ENCODE assay signal across 15 cellular contexts in the genomic region with DNA sequence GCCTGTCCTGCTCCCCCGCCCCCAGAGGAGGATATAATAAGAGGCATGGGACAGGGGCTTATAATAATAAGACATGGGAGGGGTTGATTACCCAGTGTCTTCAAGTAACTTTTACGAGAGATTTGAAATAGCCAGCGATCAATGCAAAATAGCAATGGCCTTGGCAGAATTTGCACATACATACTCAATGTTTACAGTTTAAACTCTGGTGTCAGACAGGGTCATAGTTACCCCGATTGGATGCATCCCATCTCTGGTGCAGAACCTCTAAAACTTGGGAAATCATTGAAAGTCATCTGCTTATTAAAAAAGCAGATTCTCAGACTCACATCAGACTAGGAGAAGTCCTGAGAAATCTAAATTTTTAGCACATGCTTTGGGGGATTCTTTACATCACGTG.
DNase-seq lines count a peak whose midpoint lies in the region; ATAC-seq and TF ChIP-seq lines count a peak whose summit lies in the region.
"Had no signal": no experiment of that assay in that cellular context is flagged by ENCODE, and none has a peak within 500 bp of the region (broad histone marks: within the 10 kb centered on the region; RNA-seq: fewer than 3 reads in every experiment).

No MANE protein-coding gene starts in this region.

- H3K9ac ChIP-seq in Karpas-422 (ENCODE audit: low read length) (no peak overlapping the region), skeletal muscle tissue (ENCODE audit: low read depth in 1 of 3, low read length in 3 of 3) (no peak overlapping the region)

- H3K27ac ChIP-seq in Karpas-422 (ENCODE audit: low read length) (peak overlapping the region; percentile 44), VCaP (peak overlapping the region; percentile 34), skeletal muscle tissue (ENCODE audit: low read depth, low read length) (peak overlapping the region; percentile 45)
- H3K27ac ChIP-seq: C4-2B had no signal

- H3K4me1 Mint-ChIP-seq in mesothelial cell of epicardium (peaks cover 28% of the 10 kb centered on the region), T-cell (peaks cover 18 to 30% (median 24%) of the 10 kb centered on the region in 3 donors)

- no peaks in the 10 kb centered on the region for H3K27me3 Mint-ChIP-seq in mesothelial cell of epicardium (ENCODE audit: low read depth)
- no peaks in the 10 kb centered on the region for H3K27me3 Mint-ChIP-seq in T-cell
- H3K27me3 Mint-ChIP-seq: B cell; CD4-positive, alpha-beta memory T cell had no signal

- no peaks in the 10 kb centered on the region for H3K9me3 Mint-ChIP-seq in mesothelial cell of epicardium
- H3K9me3 Mint-ChIP-seq in T-cell: no peaks in the 10 kb centered on the region
- H3K9me3 Mint-ChIP-seq: CD4-positive, alpha-beta memory T cell had no signal

- no peaks in the 10 kb centered on the region for H3K27me3 ChIP-seq in Karpas-422 (ENCODE audit: low read length)
- H3K27me3 ChIP-seq in skeletal muscle tissue (ENCODE audit: control insufficient read depth in 3 of 3, insufficient read depth in 3 of 3, low read length in 3 of 3): no peaks in the 10 kb centered on the region

- no peak overlapping the region for H3K4me3 Mint-ChIP-seq in mesothelial cell of epicardium
- no peak overlapping the region for H3K4me3 Mint-ChIP-seq in T-cell
- H3K4me3 Mint-ChIP-seq: B cell; CD4-positive, alpha-beta memory T cell had no signal

- no peaks in the 10 kb centered on the region for H4K20me1 ChIP-seq in Karpas-422 (ENCODE audit: insufficient read depth, low read depth, low read length)

- H3K9me2 ChIP-seq in Karpas-422 (replicated peaks; ENCODE audit: insufficient read depth, low read length): no peaks in the 10 kb centered on the region

- POLR2A ChIA-PET in T-cell (lab: Charles Lee): no interaction called here

- H3K36me3 Mint-ChIP-seq in mesothelial cell of epicardium: no peaks in the 10 kb centered on the region
- peaks cover 12% of the 10 kb centered on the region for H3K36me3 Mint-ChIP-seq in T-cell

- DNase-seq in Karpas-422 (no peak), mesothelial cell of epicardium (ENCODE audit: low spot score in 2 of 2, unreplicated experiment in 2 of 2) (no peak), T-cell (no peak)
- DNase-seq: CD4-positive, alpha-beta memory T cell; DMS153; DMS79 treated with DMSO at 0.1 percent for 48 hours; EL; HCEC 1CT had no signal

- H3K79me2 ChIP-seq in Karpas-422 (ENCODE audit: low read length): peaks cover 97% of the 10 kb centered on the region

- CTCF ChIA-PET in T-cell (lab: Charles Lee): interaction anchor here in 1 of 2 donors (0.5 kb wide), 1 partner anchor 13 kb away, joined by 3 read pairs; no protein-coding TSS in a partner anchor

- H3K36me3 ChIP-seq in Karpas-422 (ENCODE audit: insufficient read depth, low read length): no peaks in the 10 kb centered on the region
- H3K36me3 ChIP-seq in skeletal muscle tissue (ENCODE audit: control insufficient read depth in 3 of 3, insufficient read depth in 3 of 3, low read length in 3 of 3): no peaks in the 10 kb centered on the region

- no peak overlapping the region for H3K4me2 ChIP-seq in Karpas-422 (ENCODE audit: low read depth, low read length, poor library complexity, severe bottlenecking)

- no peak for TF ChIP-seq CTCF in VCaP (conservative IDR thresholded peaks at IDR 0.05)
- TF ChIP-seq CTCF in mesothelial cell of epicardium (IDR thresholded peaks at IDR 0.05; ENCODE audit: unreplicated experiment): no peak

- H3K4me3 ChIP-seq in Karpas-422 (ENCODE audit: low read length) (no peak overlapping the region), skeletal muscle tissue (ENCODE audit: low read length in 3 of 3) (no peak overlapping the region)

- no peak overlapping the region for H2AFZ ChIP-seq in Karpas-422 (ENCODE audit: low read length)

- peak overlapping the region; percentile 39 for H3K27ac Mint-ChIP-seq in mesothelial cell of epicardium
- H3K27ac Mint-ChIP-seq in T-cell: no peak overlapping the region
- H3K27ac Mint-ChIP-seq: B cell; CD4-positive, alpha-beta memory T cell had no signal

- H3K9me3 ChIP-seq in Karpas-422 (ENCODE audit: low read length) (no peaks in the 10 kb centered on the region), skeletal muscle tissue (ENCODE audit: control insufficient read depth in 3 of 3, low read length in 3 of 3) (no peaks in the 10 kb centered on the region)

- ATAC-seq in T-cell (replicated peaks in 1 of 4) (no peak), GM18870 (IDR thresholded peaks at IDR 0.05; ENCODE audit: unreplicated experiment) (no peak), HG03439 (IDR thresholded peaks at IDR 0.05; ENCODE audit: unreplicated experiment) (no peak), HG03196 (IDR thresholded peaks at IDR 0.05; ENCODE audit: unreplicated experiment) (no peak)

- H3K4me1 ChIP-seq in Karpas-422 (ENCODE audit: low read length) (peaks cover 36% of the 10 kb centered on the region), skeletal muscle tissue (ENCODE audit: control insufficient read depth in 3 of 3, insufficient read depth in 3 of 3, low read length in 3 of 3) (peaks cover 33 to 42% (median 40%) of the 10 kb centered on the region in 3 donors)
